Comparison of ENCODE assay signal across 8 cellular contexts in genomic region chr4:56049428-56050212, GRCh38.
DNase-seq lines count a peak whose midpoint lies in the region; ATAC-seq lines count a peak whose summit lies in the region.

No MANE protein-coding gene starts in this region.

- peak overlapping the region; percentile 87 for H2AFZ ChIP-seq in trophoblast cell (ENCODE audit: insufficient read depth, low read length, poor library complexity)

- peaks cover 10% of the 10 kb centered on the region for H3K79me2 ChIP-seq in trophoblast cell (ENCODE audit: control insufficient read depth, insufficient read depth, low read length, poor library complexity)

- peak overlapping the region; percentile 85 for H3K4me3 ChIP-seq in trophoblast cell (ENCODE audit: low read depth, low read length)

- peak overlapping the region; percentile 67 for H4K12ac ChIP-seq in trophoblast cell (ENCODE audit: low read depth, low read length)

- peak overlapping the region; percentile 91 for H2BK120ac ChIP-seq in trophoblast cell (ENCODE audit: insufficient read depth, low read length, poor library complexity)

- no peaks in the 10 kb centered on the region for H3K9me3 Mint-ChIP-seq in activated naive CD8-positive, alpha-beta T cell treated with anti-CD3 and anti-CD28 coated beads for 36 hours

- no peak overlapping the region for H3K23ac ChIP-seq in trophoblast cell (ENCODE audit: low read length)

- H3K27me3 Mint-ChIP-seq in activated naive CD8-positive, alpha-beta T cell treated with anti-CD3 and anti-CD28 coated beads for 36 hours, result peaks cover 72% of the 10 kb centered on the region

- H3K18ac ChIP-seq in trophoblast cell (ENCODE audit: low read length), result peak overlapping the region; percentile 95

- peak overlapping the region; percentile 41 for H2BK12ac ChIP-seq in trophoblast cell (ENCODE audit: low read length)

- H3K27ac ChIP-seq in trophoblast cell (ENCODE audit: low read depth, low read length), result peak overlapping the region; percentile 81

- no peak overlapping the region for H3K27ac Mint-ChIP-seq in activated naive CD8-positive, alpha-beta T cell treated with anti-CD3 and anti-CD28 coated beads for 36 hours

- no CpG with 5 or more reads among the region's 54 CpGs for WGBS in trophoblast cell (ENCODE audit: extremely low coverage, insufficient coverage, insufficient read length)

- intact Hi-C loops in left ventricle myocardium superior (cut with micrococcal nuclease), result no loop called here

- no peaks in the 10 kb centered on the region for H3K36me3 ChIP-seq in trophoblast cell (ENCODE audit: control insufficient read depth in 1 of 2, insufficient read depth in 2 of 2, low read length in 2 of 2)

- H3K4me1 Mint-ChIP-seq in activated naive CD8-positive, alpha-beta T cell treated with anti-CD3 and anti-CD28 coated beads for 36 hours, result peaks cover 12% of the 10 kb centered on the region

- H2AK5ac ChIP-seq in trophoblast cell (ENCODE audit: low read length), result no peak overlapping the region

- peak overlapping the region; percentile 84 for H2BK5ac ChIP-seq in trophoblast cell (ENCODE audit: low read depth, low read length, poor library complexity)

- no peaks in the 10 kb centered on the region for H3K36me3 Mint-ChIP-seq in activated naive CD8-positive, alpha-beta T cell treated with anti-CD3 and anti-CD28 coated beads for 36 hours

- H3K4me1 ChIP-seq in trophoblast cell (ENCODE audit: control insufficient read depth in 1 of 2, insufficient read depth in 2 of 2, low read length in 2 of 2), result no peaks in the 10 kb centered on the region

- peaks cover 9% of the 10 kb centered on the region for H3K79me1 ChIP-seq in trophoblast cell (ENCODE audit: low read length)

- H4K91ac ChIP-seq in trophoblast cell (ENCODE audit: low read depth, low read length), result peak overlapping the region; percentile 92

- H3K27me3 ChIP-seq in trophoblast cell (ENCODE audit: insufficient read depth, low read length), result no peaks in the 10 kb centered on the region

- peak overlapping the region; percentile 87 for H3K4ac ChIP-seq in trophoblast cell (ENCODE audit: low read depth, low read length)

- H3K9ac ChIP-seq in trophoblast cell (ENCODE audit: low read length), result peak overlapping the region; percentile 90

- H3K4me2 ChIP-seq in trophoblast cell (ENCODE audit: low read length), result peak overlapping the region; percentile 91

- ATAC-seq in GM19023 (IDR thresholded peaks at IDR 0.05; ENCODE audit: unreplicated experiment) (peak; percentile 36), HG03103 (IDR thresholded peaks at IDR 0.05; ENCODE audit: low read depth, unreplicated experiment) (peak; percentile 26), left ventricle myocardium superior (peak; percentile 41)

- no peaks in the 10 kb centered on the region for H3K9me3 ChIP-seq in trophoblast cell (ENCODE audit: insufficient read depth, low read depth, low read length)

- peak overlapping the region; percentile 76 for H3K14ac ChIP-seq in trophoblast cell (ENCODE audit: low read length)

- peak overlapping the region; percentile 75 for H3K4me3 Mint-ChIP-seq in activated naive CD8-positive, alpha-beta T cell treated with anti-CD3 and anti-CD28 coated beads for 36 hours

- peak overlapping the region; percentile 95 for H4K8ac ChIP-seq in trophoblast cell (ENCODE audit: low read depth, low read length)

- DNase-seq in CMK (ENCODE audit: low read depth) (peak; percentile 61), NCI-H748 (lab: John Stamatoyannopoulos, UW; ENCODE audit: unreplicated experiment) (peak; percentile 80), left ventricle myocardium superior (peak; percentile 35), trophoblast cell (no peak), MV-4-11 (lab: John Stamatoyannopoulos, UW) (no peak)
- DNase-seq in activated naive CD8-positive, alpha-beta T cell treated with anti-CD3 and anti-CD28 coated beads for 36 hours, result peak; percentile 12

Comparison
In these comparisons a context has a peak if more than half of its experiments do, and no peak if none do; other contexts are left out.
1. DNase-seq: peak in CMK (single experiment), NCI-H748 (single experiment), activated naive CD8-positive, alpha-beta T cell treated with anti-CD3 and anti-CD28 coated beads for 36 hours (single experiment) and left ventricle myocardium superior (single experiment); none in trophoblast cell (0 of 2) and MV-4-11 (single experiment).
2. Peak in every context shown above with its lines, with median percentiles within 50 percentile points of each other: ATAC-seq.